31 cellular contexts compared by ENCODE assay signal in genomic region chr2:115678129-115678528, GRCh38.
"Had no signal": no experiment of that assay in that cellular context is flagged by ENCODE, and none has a peak within 500 bp of the region (broad histone marks: within the 10 kb centered on the region; RNA-seq: fewer than 3 reads in every experiment).

No MANE protein-coding gene starts in this region.

- H3K27me3 ChIP-seq: ascending aorta, cardiac muscle cell, SJSA1 had no signal

- H3K4me1 ChIP-seq: ascending aorta, SJSA1 had no signal

- H3K36me3 Mint-ChIP-seq: activated CD4-positive, alpha-beta memory T cell treated with anti-CD3 and anti-CD28 coated beads for 36 hours; activated naive CD8-positive, alpha-beta T cell treated with anti-CD3 and anti-CD28 coated beads for 36 hours had no signal

- H3K9ac ChIP-seq: KMS-11, SK-N-SH had no signal

- H3K27ac Mint-ChIP-seq: activated B cell treated with CpG ODN at 0.5 μM for 24 hours; activated CD4-positive, alpha-beta memory T cell treated with anti-CD3 and anti-CD28 coated beads for 36 hours; activated naive CD8-positive, alpha-beta T cell treated with anti-CD3 and anti-CD28 coated beads for 36 hours; activated T-helper 17 cell treated with anti-CD3 and anti-CD28 coated beads, Interleukin-2, amount 50 U/mL, for 72 hours; T-helper 1 cell treated with Interleukin-12 subunit alpha and Interleukin-12 subunit beta and Interleukin-4 antibody, amounts not matched to agents 30 μg/mL and 1 μg/mL, for 36 hours; T-helper 2 cell treated with Interferon-gamma antibody and Interleukin-4, amounts not matched to agents 5 μg/mL and 100 μg/mL, for 36 hours had no signal

- DNase-seq: activated B cell treated with CpG ODN at 0.5 μM for 24 hours; activated CD4-positive, alpha-beta memory T cell treated with anti-CD3 and anti-CD28 coated beads for 36 hours; activated CD4-positive, alpha-beta T cell treated with anti-CD3 and anti-CD28 coated beads for 4 hours; activated CD4-positive, alpha-beta T cell treated with anti-CD3 and anti-CD28 coated beads, Interleukin-2, amount 50 U/mL, for 1 hour; activated CD4-positive, CD25-positive, alpha-beta regulatory T cell treated with anti-CD3 and anti-CD28 coated beads, Interleukin-2, amount 50 U/mL, for 72 hours; activated CD8-positive, alpha-beta memory T cell treated with anti-CD3 and anti-CD28 coated beads, Interleukin-2, amount 50 U/mL, for 4 hours; activated effector memory CD4-positive, alpha-beta T cell treated with anti-CD3 and anti-CD28 coated beads, Interleukin-2, amount 50 U/mL, for 16 hours; activated naive CD4-positive, alpha-beta T cell; activated naive CD4-positive, alpha-beta T cell treated with anti-CD3 and anti-CD28 coated beads, Interleukin-2, amount 50 U/mL, for 16 hours; activated naive CD8-positive, alpha-beta T cell treated with anti-CD3 and anti-CD28 coated beads for 36 hours; activated T-cell treated with anti-CD3 and anti-CD28 coated beads for 4 hours; activated T-cell treated with anti-CD3 and anti-CD28 coated beads, Interleukin-2, amount 50 U/mL, for 4 hours; amygdala; MM.1S; MV-4-11; NCI-H1092; NCI-H1436 treated with DMSO at 0.1 percent for 48 hours; NCI-H1694 treated with DMSO at 0.1 percent for 48 hours; NCI-H2029; NCI-H345; NCI-H524 treated with DMSO at 0.1 percent for 48 hours; SHP77; SK-N-SH had no signal

- H3K9me3 ChIP-seq: ascending aorta had no signal

- H3K4me1 Mint-ChIP-seq: activated B cell treated with CpG ODN at 0.5 μM for 24 hours; activated naive CD8-positive, alpha-beta T cell treated with anti-CD3 and anti-CD28 coated beads for 36 hours; activated T-helper 17 cell treated with anti-CD3 and anti-CD28 coated beads, Interleukin-2, amount 50 U/mL, for 72 hours had no signal

- H3K27ac ChIP-seq: ascending aorta, cardiac muscle cell, KMS-11, SJSA1 had no signal

- H3K4me3 ChIP-seq: ascending aorta, cardiac muscle cell, SJSA1 had no signal

- H3K4me3 Mint-ChIP-seq: activated B cell treated with CpG ODN at 0.5 μM for 24 hours; activated CD4-positive, alpha-beta memory T cell treated with anti-CD3 and anti-CD28 coated beads for 36 hours; activated naive CD8-positive, alpha-beta T cell treated with anti-CD3 and anti-CD28 coated beads for 36 hours; activated T-cell treated with anti-CD3 and anti-CD28 coated beads, Interleukin-2, amount 50 U/mL, for 4 hours; activated T-helper 17 cell treated with anti-CD3 and anti-CD28 coated beads, Interleukin-2, amount 50 U/mL, for 72 hours; T-helper 1 cell treated with Interleukin-12 subunit alpha and Interleukin-12 subunit beta and Interleukin-4 antibody, amounts not matched to agents 30 μg/mL and 1 μg/mL, for 36 hours; T-helper 2 cell treated with Interferon-gamma antibody and Interleukin-4, amounts not matched to agents 5 μg/mL and 100 μg/mL, for 36 hours had no signal

- ATAC-seq: activated T-cell treated with anti-CD3 and anti-CD28 coated beads, Interleukin-2, amount 50 U/mL, for 4 hours; activated T-helper 17 cell treated with anti-CD3 and anti-CD28 coated beads, Interleukin-2, amount 50 U/mL, for 72 hours; Panc1 had no signal

- H3K4me2 ChIP-seq: KMS-11, SK-N-SH had no signal

- H3K27me3 Mint-ChIP-seq: activated B cell treated with CpG ODN at 0.5 μM for 24 hours; activated CD4-positive, alpha-beta memory T cell treated with anti-CD3 and anti-CD28 coated beads for 36 hours; activated naive CD8-positive, alpha-beta T cell treated with anti-CD3 and anti-CD28 coated beads for 36 hours; activated T-helper 17 cell treated with anti-CD3 and anti-CD28 coated beads, Interleukin-2, amount 50 U/mL, for 72 hours had no signal

- H3K36me3 ChIP-seq: ascending aorta, cardiac muscle cell, SJSA1 had no signal
